9 cellular contexts compared by ENCODE assay signal in genomic region chr20:38842017-38842416, GRCh38. TPM values are rescaled to one million over a fixed set of nuclear protein-coding genes. Genes with fewer than 3 reads are reported as not detected.
DNase-seq lines count a peak whose midpoint lies in the region; ATAC-seq and TF ChIP-seq lines count a peak whose summit lies in the region.
"Had no signal": no experiment of that assay in that cellular context is flagged by ENCODE, and none has a peak within 500 bp of the region (broad histone marks: within the 10 kb centered on the region; RNA-seq: fewer than 3 reads in every experiment).

No MANE protein-coding gene starts in this region.

- no peak overlapping the region for H3K27ac ChIP-seq in right lobe of liver
- no peak overlapping the region for H3K27ac ChIP-seq in A673 (ENCODE audit: low read depth, low read length, poor library complexity, severe bottlenecking)

- H3K4me1 Mint-ChIP-seq in CD14-positive monocyte = peaks cover 23% of the 10 kb centered on the region
- peaks cover 70% of the 10 kb centered on the region for H3K4me1 Mint-ChIP-seq in activated CD4-positive, alpha-beta memory T cell treated with anti-CD3 and anti-CD28 coated beads, Interleukin-2, amount 10 ng/mL, durations not matched to agents 7 days and 5 days
- H3K4me1 Mint-ChIP-seq: nephron had no signal

- H3K9me3 Mint-ChIP-seq in CD14-positive monocyte = no peaks in the 10 kb centered on the region
- H3K9me3 Mint-ChIP-seq in activated CD4-positive, alpha-beta memory T cell treated with anti-CD3 and anti-CD28 coated beads, Interleukin-2, amount 10 ng/mL, durations not matched to agents 7 days and 5 days = no peaks in the 10 kb centered on the region
- H3K9me3 Mint-ChIP-seq: nephron had no signal

- peak; percentile 43 for ATAC-seq in GM19324 (IDR thresholded peaks at IDR 0.05; ENCODE audit: low FRiP score, unreplicated experiment)
- ATAC-seq in HG03060 (IDR thresholded peaks at IDR 0.05; ENCODE audit: low read depth, unreplicated experiment) = peak; percentile 7
- no peak for ATAC-seq in right lobe of liver

- no peaks in the 10 kb centered on the region for H3K9me3 ChIP-seq in right lobe of liver
- no peaks in the 10 kb centered on the region for H3K9me3 ChIP-seq in A673 (ENCODE audit: low read depth, low read length, poor library complexity, severe bottlenecking)

- intact Hi-C loops in CD14-positive monocyte (cut with micrococcal nuclease) (no loop called here), right lobe of liver (cut with DNase I) (no loop called here), A673 (cut with micrococcal nuclease; ENCODE audit: unreplicated experiment) (no loop called here)

- 71% methylated on average over 1 of the region's 1 CpG for WGBS in right lobe of liver (ENCODE audit: insufficient coverage, low coverage, low lambda C conversion rate, missing lambda C conversion rate)

- no TSS peak for BruUV-seq in A673 (replicated peaks; lab: Mats Ljungman, UMichigan)

- H3K4me1 ChIP-seq in right lobe of liver (no peaks in the 10 kb centered on the region), A673 (ENCODE audit: insufficient read depth, low read length, poor library complexity, severe bottlenecking) (no peaks in the 10 kb centered on the region)

- TF ChIP-seq POLR2A in right lobe of liver (IDR thresholded peaks at IDR 0.05) = no peak

- CTCF ChIA-PET in activated CD4-positive, alpha-beta memory T cell treated with anti-CD3 and anti-CD28 coated beads, Interleukin-2, amount 10 ng/mL, durations not matched to agents 7 days and 5 days (lab: Charles Lee) = interaction anchor here (0.7 to 1.9 kb wide), 2 partner anchors 35 to 121 kb away, joined by 4 to 5 read pairs; no protein-coding TSS in a partner anchor
- CTCF ChIA-PET in A673 (lab: Charles Lee) = interaction anchor here (0.6 kb wide), 1 partner anchor 203 kb away, joined by 3 read pairs; no protein-coding TSS in a partner anchor

- peaks cover 0 to 19% of the 10 kb centered on the region in 2 donors for H3K36me3 Mint-ChIP-seq in CD14-positive monocyte
- peaks cover 63% of the 10 kb centered on the region for H3K36me3 Mint-ChIP-seq in activated CD4-positive, alpha-beta memory T cell treated with anti-CD3 and anti-CD28 coated beads, Interleukin-2, amount 10 ng/mL, durations not matched to agents 7 days and 5 days (ENCODE audit: low read depth)

- H3K36me3 ChIP-seq in right lobe of liver (no peaks in the 10 kb centered on the region), A673 (ENCODE audit: insufficient read depth, low read length, poor library complexity, severe bottlenecking) (no peaks in the 10 kb centered on the region)

- TF ChIP-seq CTCF in CD14-positive monocyte (IDR thresholded peaks at IDR 0.05) (no peak), right lobe of liver (IDR thresholded peaks at IDR 0.05) (no peak), A673 (conservative IDR thresholded peaks at IDR 0.05; ENCODE audit: low read depth, low read length) (no peak)

- no peak for DNase-seq in CD14-positive monocyte (ENCODE audit: low spot score)
- DNase-seq in activated CD4-positive, alpha-beta memory T cell treated with anti-CD3 and anti-CD28 coated beads, Interleukin-2, amount 10 ng/mL, durations not matched to agents 7 days and 5 days = no peak
- no peak for DNase-seq in right lobe of liver
- DNase-seq in stimulated activated CD8-positive, alpha-beta memory T cell treated with anti-CD3 and anti-CD28 coated beads, Interleukin-4, amount 100 ng/mL, for 48 hours = no peak
- no peak for DNase-seq in A673 (ENCODE audit: low spot score)
- DNase-seq in T1000 (lab: John Stamatoyannopoulos, UW) = no peak

- H3K27ac Mint-ChIP-seq in CD14-positive monocyte = peak overlapping the region; percentile 59 to 93 (median 86)
- peak overlapping the region; percentile 80 for H3K27ac Mint-ChIP-seq in activated CD4-positive, alpha-beta memory T cell treated with anti-CD3 and anti-CD28 coated beads, Interleukin-2, amount 10 ng/mL, durations not matched to agents 7 days and 5 days
- H3K27ac Mint-ChIP-seq: nephron had no signal

- H3K4me3 ChIP-seq in right lobe of liver (no peak overlapping the region), A673 (ENCODE audit: low read depth, low read length, poor library complexity, severe bottlenecking) (no peak overlapping the region)

- H3K27me3 ChIP-seq in right lobe of liver (no peaks in the 10 kb centered on the region), A673 (replicated peaks; ENCODE audit: insufficient read depth, low read depth, low read length, poor library complexity) (peaks cover 51% of the 10 kb centered on the region)

- POLR2A ChIA-PET in activated CD4-positive, alpha-beta memory T cell treated with anti-CD3 and anti-CD28 coated beads, Interleukin-2, amount 10 ng/mL, durations not matched to agents 7 days and 5 days (lab: Charles Lee) = interaction anchor here (1.3 to 5.3 kb wide), 6 partner anchors 10 to 84 kb away, joined by 3 to 60 read pairs (median 4); partner anchors contain the start of genes FAM83D and PPP1R16B
- POLR2A ChIA-PET in A673 (lab: Charles Lee; ENCODE audit: low non-redundant PET) = no interaction called here

- peaks cover 0 to 1% (median 0%) of the 10 kb centered on the region in 3 donors for H3K27me3 Mint-ChIP-seq in CD14-positive monocyte (ENCODE audit: low read depth in 3 of 3)
- no peaks in the 10 kb centered on the region for H3K27me3 Mint-ChIP-seq in activated CD4-positive, alpha-beta memory T cell treated with anti-CD3 and anti-CD28 coated beads, Interleukin-2, amount 10 ng/mL, durations not matched to agents 7 days and 5 days

- no peak overlapping the region for H3K4me3 Mint-ChIP-seq in CD14-positive monocyte
- H3K4me3 Mint-ChIP-seq in activated CD4-positive, alpha-beta memory T cell treated with anti-CD3 and anti-CD28 coated beads, Interleukin-2, amount 10 ng/mL, durations not matched to agents 7 days and 5 days = peak overlapping the region; percentile 49
- H3K4me3 Mint-ChIP-seq: nephron had no signal

RNA-seq across cellular contexts. Expression of gene PPP1R16B, which starts 36.5 kb away (rescaled TPM):
- 1 to 10 TPM; 1.1 to 1.4 TPM for polyA plus RNA-seq in CD14-positive monocyte
- 100 to 1,000 TPM; 113 to 119 TPM for total RNA-seq in activated CD4-positive, alpha-beta memory T cell treated with anti-CD3 and anti-CD28 coated beads, Interleukin-2, amount 10 ng/mL, durations not matched to agents 7 days and 5 days
- total RNA-seq in right lobe of liver (1 to 10 TPM in 5 of 6 experiments, under 1 TPM in 1; 0.62 to 4.0 (median 2.3) TPM), A673 (2021) (0.13 and 0.17 TPM in 2 replicates)

Comparison
In these comparisons a context has a peak if more than half of its experiments do, and no peak if none do; other contexts are left out.
1. ATAC-seq: peak in GM19324 (single experiment) and HG03060 (single experiment); none in right lobe of liver (0 of 4).
2. RNA of gene PPP1R16B, which starts 36.5 kb away (total RNA-seq): 113 to 119 TPM in activated CD4-positive, alpha-beta memory T cell treated with anti-CD3 and anti-CD28 coated beads, Interleukin-2, amount 10 ng/mL, durations not matched to agents 7 days and 5 days; 0.62 to 4.0 TPM in right lobe of liver and 0.13 to 0.17 TPM in A673; every median in the first group is over 10 times any median in the second.